Comparison of ENCODE assay signal across 34 cellular contexts in genomic region chr6:54680531-54680930, GRCh38.
"Had no signal": no experiment of that assay in that cellular context is flagged by ENCODE, and none has a peak within 500 bp of the region (broad histone marks: within the 10 kb centered on the region; RNA-seq: fewer than 3 reads in every experiment).

No MANE protein-coding gene starts in this region.

- H3K36me3 ChIP-seq: MG63 had no signal

- H3K9ac ChIP-seq: KMS-11 had no signal

- DNase-seq: Karpas-422, Kasumi-1, KG1, MG63, MM.1S, MV-4-11, NCI-H1048, NCI-H1092, NCI-H1092 treated with DMSO at 0.1 percent for 48 hours, NCI-H1105, NCI-H1105 treated with DMSO at 0.1 percent for 48 hours, NCI-H1417, NCI-H1417 treated with DMSO at 0.1 percent for 48 hours, NCI-H1436, NCI-H1436 treated with DMSO at 0.1 percent for 48 hours, NCI-H146, NCI-H1694, NCI-H1694 treated with DMSO at 0.1 percent for 48 hours, NCI-H187, NCI-H187 treated with DMSO at 0.1 percent for 48 hours, NCI-H1930, NCI-H2029, NCI-H2029 treated with DMSO at 0.1 percent for 48 hours, NCI-H2081, NCI-H2081 treated with DMSO at 0.1 percent for 48 hours, NCI-H2107, NCI-H2171, NCI-H2171 treated with DMSO at 0.1 percent for 48 hours, NCI-H2227 treated with DMSO at 0.1 percent for 48 hours, NCI-H226, NCI-H345, NCI-H446, NCI-H446 treated with DMSO at 0.1 percent for 48 hours had no signal

- H3K4me3 ChIP-seq: MG63 had no signal

- H3K27ac ChIP-seq: KMS-11 had no signal

- H3K4me2 ChIP-seq: KMS-11 had no signal

- H3K27me3 ChIP-seq: MG63 had no signal

- H3K9me3 ChIP-seq: MG63 had no signal
